ENCODE assay signal across 8 cellular contexts in genomic region chr12:57751432-57751787, GRCh38. TPM values are rescaled to one million over a fixed set of nuclear protein-coding genes. Genes with fewer than 3 reads are reported as not detected.
DNase-seq lines count a peak whose midpoint lies in the region; ATAC-seq and TF ChIP-seq lines count a peak whose summit lies in the region.

No MANE protein-coding gene starts in this region.

- H3K9me3 ChIP-seq in gastrocnemius medialis: no peaks in the 10 kb centered on the region

- in situ Hi-C loops in gastrocnemius medialis (cut with MboI; ENCODE audit: low sequenced_read_pairs in 4 of 4): no loop called here

- TF ChIP-seq POLR2A in gastrocnemius medialis (IDR thresholded peaks at IDR 0.05): no peak

- intact Hi-C loops in gastrocnemius medialis (cut with DNase I; ENCODE audit: low total_unique reads): no loop called here

- H3K4me3 ChIP-seq in H7 (ENCODE audit: insufficient read depth, low read depth, low read length): peak overlapping the region; percentile 82
- peak overlapping the region; percentile 73 for H3K4me3 ChIP-seq in fibroblast of villous mesenchyme (ENCODE audit: low read depth, low read length)
- peak overlapping the region; percentile 74 to 95 (median 80) for H3K4me3 ChIP-seq in gastrocnemius medialis

- TF ChIP-seq CTCF in fibroblast of villous mesenchyme (IDR thresholded peaks at IDR 0.05; ENCODE audit: insufficient read depth, low read depth, low read length) (no peak), gastrocnemius medialis (IDR thresholded peaks at IDR 0.05 in 4 of 5, conservative IDR thresholded peaks at IDR 0.05 in 1 of 5) (no peak)

- H3K27ac ChIP-seq in gastrocnemius medialis: peak overlapping the region; percentile 94 to 98 (median 96)

- peaks cover 28% of the 10 kb centered on the region for H3K27me3 ChIP-seq in H7 (ENCODE audit: control insufficient read depth, insufficient read depth, low read length)
- H3K27me3 ChIP-seq in gastrocnemius medialis: no peaks in the 10 kb centered on the region

- H3K36me3 ChIP-seq in H7 (replicated peaks; ENCODE audit: control insufficient read depth, insufficient read depth, low read length) (peaks cover 22% of the 10 kb centered on the region), gastrocnemius medialis (peaks cover 0 to 46% of the 10 kb centered on the region in 2 donors)

- ATAC-seq in gastrocnemius medialis (no peak), HG03442 (IDR thresholded peaks at IDR 0.05; ENCODE audit: unreplicated experiment) (no peak)

- peaks cover 21 to 25% of the 10 kb centered on the region in 2 donors for H3K4me1 ChIP-seq in gastrocnemius medialis

- DNase-seq in H7 (no peak), UCSD-AML1 (lab: John Stamatoyannopoulos, UW; ENCODE audit: unreplicated experiment) (peak; percentile 48), fibroblast of villous mesenchyme (ENCODE audit: low read depth) (no peak), gastrocnemius medialis (no peak), SKM-1 treated with dmso at 0.1 percent for 144 hours (lab: John Stamatoyannopoulos, UW; ENCODE audit: unreplicated experiment) (no peak), amniotic stem cell (lab: John Stamatoyannopoulos, UW) (no peak), foreskin melanocyte (no peak)

RNA-seq across cellular contexts. Expression of gene CDK4, which starts 0.7 kb away (rescaled TPM):
- 234 and 275 TPM in 2 replicates for total RNA-seq in H7 (2014; rRNA removed; shearing (Covaris generic))
- total RNA-seq in fibroblast of villous mesenchyme (226 and 299 TPM in 2 replicates), gastrocnemius medialis (10 to 100 TPM; 39.7 to 55.5 (median 47.4) TPM)

RNA-seq across cellular contexts. Expression of gene MARCHF9, which starts 3.5 kb away (rescaled TPM):
- 1.9 and 4.3 TPM in 2 replicates for total RNA-seq in H7 (2014; rRNA removed; shearing (Covaris generic))
- total RNA-seq in fibroblast of villous mesenchyme: 2.6 and 3.5 TPM in 2 replicates
- total RNA-seq in gastrocnemius medialis: 10 to 100 TPM in 1 of 4 donors, 1 to 10 TPM in 3; 4.8 to 11.3 (median 7.9) TPM

RNA-seq across cellular contexts. Expression of gene TSPAN31, which starts 6.6 kb away (rescaled TPM):
- total RNA-seq in H7 (2014; rRNA removed; shearing (Covaris generic)): 12.9 and 17.6 TPM in 2 replicates
- 39.9 and 62.2 TPM in 2 replicates for total RNA-seq in fibroblast of villous mesenchyme
- total RNA-seq in gastrocnemius medialis: 10 to 100 TPM; 25.5 to 58.9 (median 32.2) TPM

RNA-seq across cellular contexts. Expression of gene AGAP2, which starts 12.9 kb away (rescaled TPM):
- 0.30 and 0.35 TPM in 2 replicates for total RNA-seq in H7 (2014; rRNA removed; shearing (Covaris generic))
- 0.32 and 0.43 TPM in 2 replicates for total RNA-seq in fibroblast of villous mesenchyme
- 1 to 10 TPM; 1.8 to 5.4 (median 3.7) TPM for total RNA-seq in gastrocnemius medialis

RNA-seq across cellular contexts. Expression of gene CYP27B1, which starts 15.5 kb away (rescaled TPM):
- total RNA-seq in H7 (2014; rRNA removed; shearing (Covaris generic)): 0.26 and 0.59 TPM in 2 replicates
- total RNA-seq in fibroblast of villous mesenchyme (0.97 and 3.0 TPM in 2 replicates), gastrocnemius medialis (not detected)
